Comparison of ENCODE assay signal across 29 cellular contexts in genomic region chr2:126779286-126779605, GRCh38.
"Had no signal": no experiment of that assay in that cellular context is flagged by ENCODE, and none has a peak within 500 bp of the region (broad histone marks: within the 10 kb centered on the region; RNA-seq: fewer than 3 reads in every experiment).

No MANE protein-coding gene starts in this region.

- H3K9me3 Mint-ChIP-seq: activated naive CD4-positive, alpha-beta T cell treated with anti-CD3 and anti-CD28 coated beads, Interleukin-2, amount 50 U/mL, for 72 hours; activated T-cell treated with anti-CD3 and anti-CD28 coated beads, Interleukin-2, amount 50 U/mL, for 4 hours; activated T-helper 17 cell treated with anti-CD3 and anti-CD28 coated beads, Interleukin-2, amount 50 U/mL, for 72 hours; central memory CD8-positive, alpha-beta T cell; dendritic cell treated with granulocyte-macrophage colony-stimulating factor and Interleukin-4, amounts not matched to agents 40 ng/mL and 50 ng/mL, for 4 days; memory B cell; nephron progenitor cell; stimulated activated effector memory CD8-positive, alpha-beta T cell treated with anti-CD3 and anti-CD28 coated beads, Interleukin-12 subunit alpha, Interleukin-12 subunit beta, amount 100 ng/mL, for 72 hours; stimulated activated naive CD8-positive, alpha-beta T cell treated with anti-CD3 and anti-CD28 coated beads, Interleukin-15, Interleukin-2, amounts not matched to agents 100 ng/mL and 50 ng/mL, for 24 hours had no signal

- H3K27me3 ChIP-seq: uterus had no signal

- H3K4me3 Mint-ChIP-seq: activated T-cell treated with anti-CD3 and anti-CD28 coated beads, Interleukin-2, amount 50 U/mL, for 4 hours; activated T-helper 17 cell treated with anti-CD3 and anti-CD28 coated beads, Interleukin-2, amount 50 U/mL, for 72 hours; central memory CD8-positive, alpha-beta T cell; dendritic cell treated with granulocyte-macrophage colony-stimulating factor and Interleukin-4, amounts not matched to agents 40 ng/mL and 50 ng/mL, for 4 days; memory B cell; nephron progenitor cell; stimulated activated effector memory CD8-positive, alpha-beta T cell treated with anti-CD3 and anti-CD28 coated beads, Interleukin-12 subunit alpha, Interleukin-12 subunit beta, amount 100 ng/mL, for 72 hours; stimulated activated naive CD8-positive, alpha-beta T cell treated with anti-CD3 and anti-CD28 coated beads, Interleukin-15, Interleukin-2, amounts not matched to agents 100 ng/mL and 50 ng/mL, for 24 hours; T-helper 17 cell had no signal

- ATAC-seq: activated CD4-positive, CD25-positive, alpha-beta regulatory T cell treated with anti-CD3 and anti-CD28 coated beads, Interleukin-2, amount 50 U/mL, for 24 hours; activated naive CD4-positive, alpha-beta T cell treated with anti-CD3 and anti-CD28 coated beads, Interleukin-2, amount 50 U/mL, for 72 hours; activated T-cell treated with anti-CD3 and anti-CD28 coated beads, Interleukin-2, amount 50 U/mL, for 4 hours; activated T-helper 17 cell treated with anti-CD3 and anti-CD28 coated beads, Interleukin-2, amount 50 U/mL, for 72 hours; foreskin keratinocyte; heart right ventricle; mucosa of descending colon; right cardiac atrium; stimulated activated effector memory CD8-positive, alpha-beta T cell treated with anti-CD3 and anti-CD28 coated beads, Interleukin-12 subunit alpha, Interleukin-12 subunit beta, amount 100 ng/mL, for 72 hours; T-helper 17 cell had no signal

- H3K36me3 Mint-ChIP-seq: activated naive CD4-positive, alpha-beta T cell treated with anti-CD3 and anti-CD28 coated beads, Interleukin-2, amount 50 U/mL, for 72 hours; memory B cell; stimulated activated effector memory CD8-positive, alpha-beta T cell treated with anti-CD3 and anti-CD28 coated beads, Interleukin-12 subunit alpha, Interleukin-12 subunit beta, amount 100 ng/mL, for 72 hours had no signal

- H3K79me2 ChIP-seq: parathyroid adenoma had no signal

- H2AFZ ChIP-seq: parathyroid adenoma had no signal

- H3K27ac Mint-ChIP-seq: activated naive CD4-positive, alpha-beta T cell treated with anti-CD3 and anti-CD28 coated beads, Interleukin-2, amount 50 U/mL, for 72 hours; activated T-helper 17 cell treated with anti-CD3 and anti-CD28 coated beads, Interleukin-2, amount 50 U/mL, for 72 hours; dendritic cell treated with granulocyte-macrophage colony-stimulating factor and Interleukin-4, amounts not matched to agents 40 ng/mL and 50 ng/mL, for 4 days; memory B cell; nephron progenitor cell; stimulated activated effector memory CD8-positive, alpha-beta T cell treated with anti-CD3 and anti-CD28 coated beads, Interleukin-12 subunit alpha, Interleukin-12 subunit beta, amount 100 ng/mL, for 72 hours; stimulated activated naive CD8-positive, alpha-beta T cell treated with anti-CD3 and anti-CD28 coated beads, Interleukin-15, Interleukin-2, amounts not matched to agents 100 ng/mL and 50 ng/mL, for 24 hours; T-helper 17 cell had no signal

- H3K36me3 ChIP-seq: breast epithelium, esophagus muscularis mucosa, heart right ventricle, thoracic aorta, uterus, WERI-Rb-1 had no signal

- H3K9me3 ChIP-seq: breast epithelium, esophagus muscularis mucosa, heart right ventricle, mucosa of descending colon, thoracic aorta, uterus had no signal

- H3K4me1 ChIP-seq: breast epithelium, foreskin keratinocyte, uterus had no signal

- H3K4me3 ChIP-seq: breast epithelium, esophagus muscularis mucosa, heart right ventricle, mucosa of descending colon, thoracic aorta, uterus had no signal

- DNase-seq: activated CD4-positive, alpha-beta T cell treated with anti-CD3 and anti-CD28 coated beads for 48 hours; activated CD4-positive, alpha-beta T cell treated with anti-CD3 and anti-CD28 coated beads, Interleukin-2, amount 50 U/mL, for 48 hours; activated CD8-positive, alpha-beta memory T cell treated with anti-CD3 and anti-CD28 coated beads for 24 hours; activated naive CD4-positive, alpha-beta T cell; activated T-cell treated with anti-CD3 and anti-CD28 coated beads, Interleukin-2, amount 50 U/mL, for 4 hours; foreskin keratinocyte; heart right ventricle; mucosa of descending colon; nephron progenitor cell; occipital lobe; right cardiac atrium; stimulated activated CD4-positive, alpha-beta T cell treated with anti-CD3 and anti-CD28 coated beads, Interleukin-4, amount 100 ng/mL, for 24 hours; T-helper 17 cell; T1000; trophoblast cell; uterus; WERI-Rb-1 had no signal

- H3K27ac ChIP-seq: breast epithelium, esophagus muscularis mucosa, foreskin keratinocyte, heart right ventricle, parathyroid adenoma, thoracic aorta, uterus, WERI-Rb-1 had no signal

- H3K9ac ChIP-seq: parathyroid adenoma had no signal
